Comparison of ENCODE assay signal across 27 cellular contexts in genomic region chr1:79692519-79692918, GRCh38.
"Had no signal": no experiment of that assay in that cellular context is flagged by ENCODE, and none has a peak within 500 bp of the region (broad histone marks: within the 10 kb centered on the region; RNA-seq: fewer than 3 reads in every experiment).

No MANE protein-coding gene starts in this region.

- H3K27ac Mint-ChIP-seq: immature natural killer cell; memory B cell; mesothelial cell of epicardium; naive thymus-derived CD4-positive, alpha-beta T cell; natural killer cell treated with Interleukin-12 subunit alpha and Interleukin-12 subunit beta and Interleukin-15 and Interleukin-18, amount 100 ng/mL, for 72 hours; stimulated activated effector memory CD8-positive, alpha-beta T cell treated with anti-CD3 and anti-CD28 coated beads, Interleukin-12 subunit alpha, Interleukin-12 subunit beta, amount 100 ng/mL, for 72 hours; stimulated activated naive CD8-positive, alpha-beta T cell treated with anti-CD3 and anti-CD28 coated beads, Interleukin-15, Interleukin-2, amounts not matched to agents 100 ng/mL and 50 ng/mL, for 24 hours had no signal

- H3K9me3 ChIP-seq: ovary, prostate gland, spleen, suprapubic skin, thoracic aorta, tibial artery, upper lobe of right lung had no signal

- H3K36me3 ChIP-seq: left lung, ovary, prostate gland, spleen, suprapubic skin, thoracic aorta, tibial artery, upper lobe of right lung had no signal

- ATAC-seq: left colon; left lung; naive thymus-derived CD4-positive, alpha-beta T cell; natural killer cell treated with Interleukin-12 subunit alpha and Interleukin-12 subunit beta and Interleukin-15 and Interleukin-18, amount 100 ng/mL, for 72 hours; right cardiac atrium; sciatic nerve; stimulated activated effector memory CD8-positive, alpha-beta T cell treated with anti-CD3 and anti-CD28 coated beads, Interleukin-12 subunit alpha, Interleukin-12 subunit beta, amount 100 ng/mL, for 72 hours; upper lobe of right lung had no signal

- H3K27me3 ChIP-seq: left lung, ovary, spleen, suprapubic skin, tibial artery, upper lobe of right lung had no signal

- H3K36me3 Mint-ChIP-seq: memory B cell; mesothelial cell of epicardium; naive thymus-derived CD4-positive, alpha-beta T cell; stimulated activated effector memory CD8-positive, alpha-beta T cell treated with anti-CD3 and anti-CD28 coated beads, Interleukin-12 subunit alpha, Interleukin-12 subunit beta, amount 100 ng/mL, for 72 hours had no signal

- FAIRE-seq: islet of Langerhans, kidney, urothelium cell line had no signal

- H3K27ac ChIP-seq: left lung, ovary, prostate gland, skin epidermis, spleen, suprapubic skin, thoracic aorta, tibial artery, upper lobe of right lung had no signal

- H3K4me1 ChIP-seq: left lung, prostate gland, spleen, suprapubic skin, tibial artery, upper lobe of right lung had no signal

- H3K27me3 Mint-ChIP-seq: memory B cell; naive thymus-derived CD4-positive, alpha-beta T cell; natural killer cell treated with Interleukin-12 subunit alpha and Interleukin-12 subunit beta and Interleukin-15 and Interleukin-18, amount 100 ng/mL, for 72 hours; stimulated activated naive CD8-positive, alpha-beta T cell treated with anti-CD3 and anti-CD28 coated beads, Interleukin-15, Interleukin-2, amounts not matched to agents 100 ng/mL and 50 ng/mL, for 24 hours had no signal

- H3K9me3 Mint-ChIP-seq: memory B cell, mesothelial cell of epicardium had no signal

- H3K4me1 Mint-ChIP-seq: immature natural killer cell; memory B cell; naive thymus-derived CD4-positive, alpha-beta T cell; stimulated activated effector memory CD8-positive, alpha-beta T cell treated with anti-CD3 and anti-CD28 coated beads, Interleukin-12 subunit alpha, Interleukin-12 subunit beta, amount 100 ng/mL, for 72 hours had no signal

- H3K4me3 ChIP-seq: left lung, ovary, prostate gland, skin epidermis, spleen, suprapubic skin, thoracic aorta, tibial artery, upper lobe of right lung had no signal

- H3K4me3 Mint-ChIP-seq: immature natural killer cell; memory B cell; mesothelial cell of epicardium; naive thymus-derived CD4-positive, alpha-beta T cell; natural killer cell treated with Interleukin-12 subunit alpha and Interleukin-12 subunit beta and Interleukin-15 and Interleukin-18, amount 100 ng/mL, for 72 hours; stimulated activated effector memory CD8-positive, alpha-beta T cell treated with anti-CD3 and anti-CD28 coated beads, Interleukin-12 subunit alpha, Interleukin-12 subunit beta, amount 100 ng/mL, for 72 hours; stimulated activated naive CD8-positive, alpha-beta T cell treated with anti-CD3 and anti-CD28 coated beads, Interleukin-15, Interleukin-2, amounts not matched to agents 100 ng/mL and 50 ng/mL, for 24 hours had no signal

- DNase-seq: hypothalamus; immature natural killer cell; left colon; left lung; naive thymus-derived CD4-positive, alpha-beta T cell; ovary; retina; right cardiac atrium; spleen; stimulated activated CD4-positive, alpha-beta T cell treated with anti-CD3 and anti-CD28 coated beads, Interleukin-4, amount 100 ng/mL, for 24 hours; stimulated activated naive CD4-positive, alpha-beta T cell; tibial artery; trophoblast cell; upper lobe of right lung had no signal
